Comparison of ENCODE assay signal across 28 cellular contexts in genomic region chr18:34783485-34783884, GRCh38.
DNase-seq lines count a peak whose midpoint lies in the region; ATAC-seq and TF ChIP-seq lines count a peak whose summit lies in the region.
"Had no signal": no experiment of that assay in that cellular context is flagged by ENCODE, and none has a peak within 500 bp of the region (broad histone marks: within the 10 kb centered on the region; RNA-seq: fewer than 3 reads in every experiment).

No MANE protein-coding gene starts in this region.

- no peak overlapping the region for H4K91ac ChIP-seq in IMR-90 (ENCODE audit: insufficient read depth, low read depth, low read length)

- CTCF ChIA-PET in IMR-90 (lab: Yijun Ruan, JAX): interaction anchor here (0.8 to 3.1 kb wide), 6 partner anchors 10 to 187 kb away, joined by 3 to 14 read pairs (median 6); no protein-coding TSS in a partner anchor

- H3K27ac ChIP-seq in IMR-90 (ENCODE audit: insufficient read depth, low read length): peak overlapping the region; percentile 25; the same call in 1 of the 2 replicates
- H3K27ac ChIP-seq: left lung, right lobe of liver, stomach, uterus had no signal

- POLR2A ChIA-PET in IMR-90 (lab: Charles Lee; ENCODE audit: unreplicated experiment): no interaction called here

- no peaks in the 10 kb centered on the region for H3K9me3 Mint-ChIP-seq in mesothelial cell of epicardium
- H3K9me3 Mint-ChIP-seq: brain; CD8-positive, alpha-beta memory T cell; H9; T-helper 1 cell treated with Interleukin-12 subunit alpha and Interleukin-12 subunit beta and Interleukin-4 antibody, amounts not matched to agents 30 μg/mL and 1 μg/mL, for 36 hours had no signal

- H3K14ac ChIP-seq in IMR-90 (replicated peaks; ENCODE audit: low read depth, low read length): peak overlapping the region; percentile 43

- H3K56ac ChIP-seq in IMR-90 (ENCODE audit: extremely low read depth, insufficient read depth, low read length): no peak overlapping the region

- H2AFZ ChIP-seq in IMR-90 (replicated peaks; ENCODE audit: low read length, poor library complexity): no peak overlapping the region

- H4K8ac ChIP-seq in IMR-90 (ENCODE audit: low read depth in 2 of 2, low read length in 2 of 2): peak overlapping the region in 1 of 2 experiments; percentile 80; a peak in 1 of 4 replicates

- in situ Hi-C loops in IMR-90 (cut with MboI; ENCODE audit: low sequenced_read_pairs): loop anchor here (25.0 kb wide), 1 partner anchor 671 kb away; no protein-coding TSS in a partner anchor
- in situ Hi-C loops in astrocyte of the spinal cord (cut with HindIII; ENCODE audit: low sequenced_read_pairs): no loop called here

- no peaks in the 10 kb centered on the region for H3K79me1 ChIP-seq in IMR-90 (ENCODE audit: low read depth in 1 of 2, low read length in 2 of 2)

- peak overlapping the region; percentile 50; the same call in 1 of the 2 replicates for H3K23ac ChIP-seq in IMR-90 (ENCODE audit: low read depth, low read length)

- H3K27ac Mint-ChIP-seq in mesothelial cell of epicardium: no peak overlapping the region
- H3K27ac Mint-ChIP-seq: CD8-positive, alpha-beta memory T cell; H9; progenitor cell of endocrine pancreas; T-helper 1 cell treated with Interleukin-12 subunit alpha and Interleukin-12 subunit beta and Interleukin-4 antibody, amounts not matched to agents 30 μg/mL and 1 μg/mL, for 36 hours had no signal

- dilution Hi-C loops in IMR-90 (cut with HindIII; ENCODE audit: low sequenced_read_pairs, unreplicated experiment): no loop called here

- H3K18ac ChIP-seq in IMR-90 (ENCODE audit: low read depth, low read length): peak overlapping the region; percentile 34; the same call in 1 of the 2 replicates

- H2AK5ac ChIP-seq in IMR-90 (ENCODE audit: low read depth, low read length): no peak overlapping the region

- ATAC-seq in IMR-90 (ENCODE audit: low read depth): peak; percentile 78
- no peak for ATAC-seq in HG02623 (IDR thresholded peaks at IDR 0.05; ENCODE audit: unreplicated experiment)
- ATAC-seq: activated CD4-positive, CD25-positive, alpha-beta regulatory T cell treated with anti-CD3 and anti-CD28 coated beads, Interleukin-2, amount 50 U/mL, for 24 hours; left lung; right lobe of liver had no signal

- H3K9me3 ChIP-seq in IMR-90 (ENCODE audit: control insufficient read depth, insufficient read depth, low read length): no peaks in the 10 kb centered on the region
- H3K9me3 ChIP-seq: BE2C, left lung, right lobe of liver, stomach, uterus had no signal

- intact Hi-C loops in IMR-90 (cut with micrococcal nuclease): no loop called here

- H3K4me3 Mint-ChIP-seq in mesothelial cell of epicardium: no peak overlapping the region
- H3K4me3 Mint-ChIP-seq: brain; CD8-positive, alpha-beta memory T cell; H9; T-helper 1 cell treated with Interleukin-12 subunit alpha and Interleukin-12 subunit beta and Interleukin-4 antibody, amounts not matched to agents 30 μg/mL and 1 μg/mL, for 36 hours had no signal

- no peak overlapping the region; the same call in 2 of the 3 replicates for H2BK15ac ChIP-seq in IMR-90 (ENCODE audit: low read depth, low read length)

- H3K36me3 Mint-ChIP-seq in mesothelial cell of epicardium: no peaks in the 10 kb centered on the region
- H3K36me3 Mint-ChIP-seq: CD8-positive, alpha-beta memory T cell had no signal

- WGBS in IMR-90 (ENCODE audit: extremely low coverage in 2 of 2, insufficient read length in 1 of 2), 2 experiments: 0% methylated on average over 1 of the region's 3 CpGs; no CpG with 5 or more reads in 1 of the 2 experiments

- H4K5ac ChIP-seq in IMR-90 (ENCODE audit: low read depth, low read length): no peak overlapping the region

- H3K36me3 ChIP-seq in IMR-90 (ENCODE audit: control insufficient read depth, insufficient read depth, low read length): no peaks in the 10 kb centered on the region
- H3K36me3 ChIP-seq: BE2C, left lung, right lobe of liver, stomach, uterus had no signal

- H3K4ac ChIP-seq in IMR-90 (ENCODE audit: low read depth, low read length): peak overlapping the region; percentile 71; the same call in 1 of the 2 replicates

- peak; percentile 18 for DNase-seq in AG10803 (ENCODE audit: low read depth)
- peak; percentile 68 for DNase-seq in IMR-90
- peak; percentile 28 for DNase-seq in astrocyte of the spinal cord (ENCODE audit: low read depth, low spot score)
- DNase-seq in hepatic stellate cell (ENCODE audit: low spot score): peak; percentile 17
- no peak for DNase-seq in mesothelial cell of epicardium (ENCODE audit: low spot score in 2 of 2, unreplicated experiment in 2 of 2)
- no peak for DNase-seq in activated CD4-positive, alpha-beta T cell treated with anti-CD3 and anti-CD28 coated beads for 48 hours
- no peak for DNase-seq in amniotic stem cell (lab: John Stamatoyannopoulos, UW)
- DNase-seq: activated CD4-positive, alpha-beta T cell treated with anti-CD3 and anti-CD28 coated beads, Interleukin-2, amount 50 U/mL, for 48 hours; activated T-cell treated with anti-CD3 and anti-CD28 coated beads, Interleukin-2, amount 50 U/mL, for 48 hours; BE2C; CD8-positive, alpha-beta memory T cell; glutamatergic neuron; H9; left lung; MV-4-11; NCI-H1436 treated with DMSO at 0.1 percent for 48 hours; NCI-H446; NCI-H748 treated with DMSO at 0.1 percent for 48 hours; right lobe of liver; stimulated activated CD4-positive, alpha-beta T cell treated with anti-CD3 and anti-CD28 coated beads, Interleukin-12 subunit alpha, Interleukin-12 subunit beta, amount 100 ng/mL, for 4 hours; stimulated activated CD4-positive, alpha-beta T cell treated with anti-CD3 and anti-CD28 coated beads, Interleukin-4, amount 100 ng/mL, for 1 hour; stomach; uterus had no signal

- peak overlapping the region; percentile 78; the same call in 1 of the 2 replicates for H2BK120ac ChIP-seq in IMR-90 (ENCODE audit: low read depth, low read length)

- TF ChIP-seq CTCF in AG10803 (conservative IDR thresholded peaks at IDR 0.05; ENCODE audit: low read length) (no peak), IMR-90 (conservative IDR thresholded peaks at IDR 0.05; ENCODE audit: low read depth, low read length) (no peak), astrocyte of the spinal cord (IDR thresholded peaks at IDR 0.05; ENCODE audit: low read depth, low read length) (no peak), mesothelial cell of epicardium (IDR thresholded peaks at IDR 0.05; ENCODE audit: unreplicated experiment) (no peak)

- H2BK5ac ChIP-seq in IMR-90 (ENCODE audit: low read depth, low read length, poor library complexity, severe bottlenecking): peak overlapping the region; percentile 90

- peaks cover 3% of the 10 kb centered on the region for H3K9me1 ChIP-seq in IMR-90 (ENCODE audit: insufficient read depth, low read length)

- TF ChIP-seq RAD21 in IMR-90 (IDR thresholded peaks at IDR 0.05; ENCODE audit: low read length): no peak

- no TSS peak for BruUV-seq in IMR-90 (replicated peaks; lab: Mats Ljungman, UMichigan)

- no peak overlapping the region for H3K4me3 ChIP-seq in AG10803 (ENCODE audit: low read length)
- H3K4me3 ChIP-seq in IMR-90 (ENCODE audit: insufficient read depth, low read depth, low read length): no peak overlapping the region
- H3K4me3 ChIP-seq in astrocyte of the spinal cord (ENCODE audit: low read depth, low read length): no peak overlapping the region
- H3K4me3 ChIP-seq: left lung, right lobe of liver, stomach, uterus had no signal

- H3K4me1 ChIP-seq in IMR-90 (ENCODE audit: control insufficient read depth, insufficient read depth, low read length): peaks cover 14% of the 10 kb centered on the region; the same call in 1 of the 2 replicates
- H3K4me1 ChIP-seq: BE2C, left lung, right lobe of liver, stomach, uterus had no signal

- H3K4me1 Mint-ChIP-seq in mesothelial cell of epicardium: no peaks in the 10 kb centered on the region

- H3K27me3 ChIP-seq in IMR-90 (ENCODE audit: control insufficient read depth, insufficient read depth, low read length): no peaks in the 10 kb centered on the region
- H3K27me3 ChIP-seq: left lung, right lobe of liver, stomach, uterus had no signal

- H3K27me3 Mint-ChIP-seq in mesothelial cell of epicardium (ENCODE audit: low read depth): no peaks in the 10 kb centered on the region
- H3K27me3 Mint-ChIP-seq: brain, progenitor cell of endocrine pancreas had no signal

- peak overlapping the region; percentile 64 for H3K4me2 ChIP-seq in IMR-90 (ENCODE audit: low read depth, low read length)

- H4K20me1 ChIP-seq in IMR-90 (ENCODE audit: insufficient read depth, low read length): no peaks in the 10 kb centered on the region

- H2BK20ac ChIP-seq in IMR-90 (ENCODE audit: low read depth, low read length): peak overlapping the region; percentile 77; the same call in 1 of the 2 replicates

- no peak overlapping the region for H2AK9ac ChIP-seq in IMR-90 (replicated peaks; ENCODE audit: low read depth, low read length, poor library complexity)

- no peak for TF ChIP-seq POLR2A in IMR-90 (IDR thresholded peaks at IDR 0.05; ENCODE audit: low read depth, low read length)

- no peak overlapping the region for H3K9ac ChIP-seq in IMR-90 (ENCODE audit: low read depth, low read length)

TF ChIP-seq in IMR-90, 13 proteins besides CTCF, POLR2A, EP300 and RAD21:
- no peak for TF ChIP-seq BHLHE40 (IDR thresholded peaks at IDR 0.05; ENCODE audit: low read depth, low read length)
- no peak for TF ChIP-seq SMC3 (IDR thresholded peaks at IDR 0.05; ENCODE audit: low read depth, low read length)
- no peak for TF ChIP-seq RCOR1 (IDR thresholded peaks at IDR 0.05; ENCODE audit: insufficient replicate concordance, low read length)
- no peak for TF ChIP-seq CEBPB (IDR thresholded peaks at IDR 0.05; ENCODE audit: low read depth, low read length)
- TF ChIP-seq FOS (IDR thresholded peaks at IDR 0.05; ENCODE audit: low read depth, low read length): no peak
- no peak for TF ChIP-seq RFX5 (IDR thresholded peaks at IDR 0.05; ENCODE audit: low read depth, low read length)
- TF ChIP-seq ELK1 (IDR thresholded peaks at IDR 0.05; ENCODE audit: borderline replicate concordance, low read depth, low read length): no peak
- no peak for TF ChIP-seq MXI1 (IDR thresholded peaks at IDR 0.05; ENCODE audit: borderline replicate concordance, low read depth, low read length)
- no peak for TF ChIP-seq CHD1 (IDR thresholded peaks at IDR 0.05; ENCODE audit: low read depth, low read length)

Comparison
In these comparisons a context has a peak if more than half of its experiments do, and no peak if none do; other contexts are left out.
1. DNase-seq: peak in AG10803 (single experiment), IMR-90 (single experiment), astrocyte of the spinal cord (single experiment) and hepatic stellate cell (single experiment); none in mesothelial cell of epicardium (0 of 2), activated CD4-positive, alpha-beta T cell treated with anti-CD3 and anti-CD28 coated beads for 48 hours (single experiment) and amniotic stem cell (single experiment).